Comparison of ENCODE assay signal across 18 cellular contexts in genomic region chr2:42187886-42188285, GRCh38. TPM values are rescaled to one million over a fixed set of nuclear protein-coding genes. Genes with fewer than 3 reads are reported as not detected.
DNase-seq lines count a peak whose midpoint lies in the region; ATAC-seq and TF ChIP-seq lines count a peak whose summit lies in the region.
"Had no signal": no experiment of that assay in that cellular context is flagged by ENCODE, and none has a peak within 500 bp of the region (broad histone marks: within the 10 kb centered on the region; RNA-seq: fewer than 3 reads in every experiment).

No MANE protein-coding gene starts in this region.

- no peak overlapping the region for H3K4me3 Mint-ChIP-seq in stimulated activated naive CD8-positive, alpha-beta T cell treated with anti-CD3 and anti-CD28 coated beads, Interleukin-15, Interleukin-2, amounts not matched to agents 100 ng/mL and 50 ng/mL, for 24 hours
- no peak overlapping the region for H3K4me3 Mint-ChIP-seq in stimulated activated naive CD8-positive, alpha-beta T cell treated with anti-CD3 and anti-CD28 coated beads, Interleukin-15, amount 100 ng/mL, for 72 hours
- H3K4me3 Mint-ChIP-seq in nephron = no peak overlapping the region
- H3K4me3 Mint-ChIP-seq: GM23338, H9 had no signal

- H3K27ac Mint-ChIP-seq in stimulated activated naive CD8-positive, alpha-beta T cell treated with anti-CD3 and anti-CD28 coated beads, Interleukin-15, Interleukin-2, amounts not matched to agents 100 ng/mL and 50 ng/mL, for 24 hours = peak overlapping the region; percentile 45
- no peak overlapping the region for H3K27ac Mint-ChIP-seq in stimulated activated naive CD8-positive, alpha-beta T cell treated with anti-CD3 and anti-CD28 coated beads, Interleukin-15, amount 100 ng/mL, for 72 hours
- H3K27ac Mint-ChIP-seq in nephron = peak overlapping the region in 2 of 3 experiments; percentile 19 to 39
- H3K27ac Mint-ChIP-seq: GM23338, H9 had no signal

- in situ Hi-C loops in GM13976 (cut with MboI; ENCODE audit: low sequenced_read_pairs, unreplicated experiment) = no loop called here

- H3K27me3 Mint-ChIP-seq in stimulated activated naive CD8-positive, alpha-beta T cell treated with anti-CD3 and anti-CD28 coated beads, Interleukin-15, Interleukin-2, amounts not matched to agents 100 ng/mL and 50 ng/mL, for 24 hours = no peaks in the 10 kb centered on the region
- H3K27me3 Mint-ChIP-seq in stimulated activated naive CD8-positive, alpha-beta T cell treated with anti-CD3 and anti-CD28 coated beads, Interleukin-15, amount 100 ng/mL, for 72 hours = no peaks in the 10 kb centered on the region
- H3K27me3 Mint-ChIP-seq in nephron (ENCODE audit: low read depth) = no peaks in the 10 kb centered on the region

- H3K36me3 Mint-ChIP-seq in stimulated activated naive CD8-positive, alpha-beta T cell treated with anti-CD3 and anti-CD28 coated beads, Interleukin-15, Interleukin-2, amounts not matched to agents 100 ng/mL and 50 ng/mL, for 24 hours (ENCODE audit: low read depth) = peaks cover 21% of the 10 kb centered on the region
- H3K36me3 Mint-ChIP-seq in nephron (ENCODE audit: low read depth) = peaks cover 5% of the 10 kb centered on the region

- peaks cover 78% of the 10 kb centered on the region for H3K4me1 Mint-ChIP-seq in stimulated activated naive CD8-positive, alpha-beta T cell treated with anti-CD3 and anti-CD28 coated beads, Interleukin-15, Interleukin-2, amounts not matched to agents 100 ng/mL and 50 ng/mL, for 24 hours (ENCODE audit: low read depth)
- H3K4me1 Mint-ChIP-seq in stimulated activated naive CD8-positive, alpha-beta T cell treated with anti-CD3 and anti-CD28 coated beads, Interleukin-15, amount 100 ng/mL, for 72 hours = peaks cover 66% of the 10 kb centered on the region
- peaks cover 48% of the 10 kb centered on the region for H3K4me1 Mint-ChIP-seq in nephron

- DNase-seq in stimulated activated naive CD8-positive, alpha-beta T cell treated with anti-CD3 and anti-CD28 coated beads, Interleukin-15, amount 100 ng/mL, for 72 hours = no peak
- no peak for DNase-seq in left lobe of liver (ENCODE audit: low spot score)
- no peak for DNase-seq in omental fat pad (ENCODE audit: low spot score)
- no peak for DNase-seq in GM13976 (ENCODE audit: low spot score)
- DNase-seq: H9, IMR-90, MM.1S, NCI-H1694 treated with DMSO at 0.1 percent for 48 hours, NCI-H2081, NCI-H2227 treated with DMSO at 0.1 percent for 48 hours, NCI-H510A, NCI-H69, SHP77 had no signal

- no peak for ATAC-seq in stimulated activated naive CD8-positive, alpha-beta T cell treated with anti-CD3 and anti-CD28 coated beads, Interleukin-15, amount 100 ng/mL, for 72 hours
- peak; percentile 48 for ATAC-seq in left lobe of liver
- ATAC-seq in omental fat pad (ENCODE audit: low FRiP score) = no peak
- ATAC-seq in GM18868 (IDR thresholded peaks at IDR 0.05; ENCODE audit: unreplicated experiment) = no peak
- ATAC-seq: GM23338, Panc1 had no signal

- TF ChIP-seq CTCF in nephron (IDR thresholded peaks at IDR 0.05; ENCODE audit: unreplicated experiment in 3 of 3) (no peak), omental fat pad (IDR thresholded peaks at IDR 0.05) (no peak), GM13976 (IDR thresholded peaks at IDR 0.05; ENCODE audit: borderline replicate concordance, control extremely low read depth, extremely low read depth, insufficient read depth, missing control alignments) (no peak)

- no peaks in the 10 kb centered on the region for H3K9me3 Mint-ChIP-seq in stimulated activated naive CD8-positive, alpha-beta T cell treated with anti-CD3 and anti-CD28 coated beads, Interleukin-15, Interleukin-2, amounts not matched to agents 100 ng/mL and 50 ng/mL, for 24 hours
- no peaks in the 10 kb centered on the region for H3K9me3 Mint-ChIP-seq in stimulated activated naive CD8-positive, alpha-beta T cell treated with anti-CD3 and anti-CD28 coated beads, Interleukin-15, amount 100 ng/mL, for 72 hours
- no peaks in the 10 kb centered on the region for H3K9me3 Mint-ChIP-seq in nephron
- H3K9me3 Mint-ChIP-seq: GM23338, H9 had no signal

RNA-seq across cellular contexts. Expression of gene EML4, which starts 18.7 kb away (rescaled TPM):
- total RNA-seq in left lobe of liver (30.4 TPM), omental fat pad (10 to 100 TPM; 33.3 to 79.6 (median 41.5) TPM)

Comparison
In these comparisons a context has a peak if more than half of its experiments do, and no peak if none do; other contexts are left out.
1. H3K27ac Mint-ChIP-seq: peak in stimulated activated naive CD8-positive, alpha-beta T cell treated with anti-CD3 and anti-CD28 coated beads, Interleukin-15, Interleukin-2, amounts not matched to agents 100 ng/mL and 50 ng/mL, for 24 hours (single experiment) and nephron (2 of 3); none in stimulated activated naive CD8-positive, alpha-beta T cell treated with anti-CD3 and anti-CD28 coated beads, Interleukin-15, amount 100 ng/mL, for 72 hours (0 of 2).